In genomic region chr5:127031147-127031862, GRCh38 we compare ENCODE assay signal across 8 cellular contexts. TPM values are rescaled to one million over a fixed set of nuclear protein-coding genes. Genes with fewer than 3 reads are reported as not detected.
DNase-seq lines count a peak whose midpoint lies in the region; ATAC-seq and TF ChIP-seq lines count a peak whose summit lies in the region.

No MANE protein-coding gene starts in this region.

- peak; percentile 15 for DNase-seq in activated CD8-positive, alpha-beta memory T cell treated with anti-CD3 and anti-CD28 coated beads, Interleukin-2, amount 50 U/mL, for 4 hours
- peak in 1 of 2 donors; percentile 36 for DNase-seq in heart right ventricle
- peak in 1 of 2 donors; percentile 15 for DNase-seq in gastrocnemius medialis
- DNase-seq in HPDE6-E6E7 (ENCODE audit: extremely low spot score), result no peak
- no peak for DNase-seq in MV-4-11 (lab: John Stamatoyannopoulos, UW)

- H3K9me3 ChIP-seq in heart right ventricle (no peaks in the 10 kb centered on the region), gastrocnemius medialis (no peaks in the 10 kb centered on the region)

- H3K4me1 ChIP-seq in heart right ventricle, result peaks cover 5 to 41% (median 30%) of the 10 kb centered on the region in 9 donors
- peaks cover 4 to 31% of the 10 kb centered on the region in 2 donors for H3K4me1 ChIP-seq in gastrocnemius medialis

- in situ Hi-C loops in gastrocnemius medialis (cut with MboI; ENCODE audit: low sequenced_read_pairs in 4 of 4), result loop anchor here in 1 of 4 donors (25.0 kb wide), 1 partner anchor 169 kb away; no protein-coding TSS in a partner anchor

- H3K4me3 ChIP-seq in heart right ventricle (peak overlapping the region; percentile 52 to 94 (median 82)), gastrocnemius medialis (peak overlapping the region; percentile 80 to 95 (median 94))

- H3K27me3 ChIP-seq in heart right ventricle (peaks cover 0 to 14% (median 0%) of the 10 kb centered on the region in 7 donors), gastrocnemius medialis (no peaks in the 10 kb centered on the region)

- TF ChIP-seq POLR2A in gastrocnemius medialis (IDR thresholded peaks at IDR 0.05), result no peak

- no peaks in the 10 kb centered on the region for H3K36me3 ChIP-seq in heart right ventricle
- H3K36me3 ChIP-seq in gastrocnemius medialis, result no peaks in the 10 kb centered on the region

- ATAC-seq in GM18909 (IDR thresholded peaks at IDR 0.05; ENCODE audit: poor library complexity, unreplicated experiment), result peak; percentile 23
- ATAC-seq in HG03460 (IDR thresholded peaks at IDR 0.05; ENCODE audit: unreplicated experiment), result peak; percentile 19
- peak in 5 of 8 donors; percentile 8 to 33 (median 11) for ATAC-seq in heart right ventricle
- ATAC-seq in gastrocnemius medialis, result peak in 1 of 2 donors; percentile 1

- TF ChIP-seq CTCF in 22Rv1 (IDR thresholded peaks at IDR 0.05) (no peak), heart right ventricle (IDR thresholded peaks at IDR 0.05) (no peak), gastrocnemius medialis (IDR thresholded peaks at IDR 0.05 in 4 of 5, conservative IDR thresholded peaks at IDR 0.05 in 1 of 5) (no peak)

- 20% methylated on average over 45 of the region's 45 CpGs for WGBS in heart right ventricle, 2 donors

- intact Hi-C loops in heart right ventricle (cut with DNase I) (loop anchor here in 6 of 10 donors (2.0 to 10.0 kb wide), 5 partner anchors 41 to 184 kb away; partner anchors contain the start of gene C5orf63 (in 2 of the 6)), gastrocnemius medialis (cut with DNase I; ENCODE audit: low total_unique reads) (loop anchor here (2.0 to 5.0 kb wide), 2 partner anchors 41 to 254 kb away; partner anchors contain the start of genes C5orf63 and LMNB1)

- H3K27ac ChIP-seq in 22Rv1, result peak overlapping the region; percentile 79
- H3K27ac ChIP-seq in heart right ventricle, result peak overlapping the region; percentile 11 to 96 (median 93)
- H3K27ac ChIP-seq in gastrocnemius medialis, result peak overlapping the region; percentile 89 to 95 (median 92)

RNA-seq across cellular contexts. Expression of gene MARCHF3, which starts 0.9 kb away (rescaled TPM):
- total RNA-seq in heart right ventricle (10 to 100 TPM; 16.8 to 57.4 (median 45.9) TPM), gastrocnemius medialis (1 to 10 TPM; 2.4 to 6.2 (median 3.6) TPM)
- 10 to 100 TPM in 1 of 2 donors, 1 to 10 TPM in 1; 4.8 to 76.2 TPM for polyA plus RNA-seq in heart right ventricle

RNA-seq across cellular contexts. Expression of gene C5orf63, which starts 42.0 kb away (rescaled TPM):
- total RNA-seq in heart right ventricle (10 to 100 TPM in 9 of 10 donors, 1 to 10 TPM in 1; 9.7 to 18.3 (median 12.9) TPM), gastrocnemius medialis (1 to 10 TPM; 2.1 to 3.6 (median 3.3) TPM)
- polyA plus RNA-seq in heart right ventricle, result 1 to 10 TPM; 5.4 to 6.9 TPM
